Comparison of ENCODE assay signal across 12 cellular contexts in the genomic region with DNA sequence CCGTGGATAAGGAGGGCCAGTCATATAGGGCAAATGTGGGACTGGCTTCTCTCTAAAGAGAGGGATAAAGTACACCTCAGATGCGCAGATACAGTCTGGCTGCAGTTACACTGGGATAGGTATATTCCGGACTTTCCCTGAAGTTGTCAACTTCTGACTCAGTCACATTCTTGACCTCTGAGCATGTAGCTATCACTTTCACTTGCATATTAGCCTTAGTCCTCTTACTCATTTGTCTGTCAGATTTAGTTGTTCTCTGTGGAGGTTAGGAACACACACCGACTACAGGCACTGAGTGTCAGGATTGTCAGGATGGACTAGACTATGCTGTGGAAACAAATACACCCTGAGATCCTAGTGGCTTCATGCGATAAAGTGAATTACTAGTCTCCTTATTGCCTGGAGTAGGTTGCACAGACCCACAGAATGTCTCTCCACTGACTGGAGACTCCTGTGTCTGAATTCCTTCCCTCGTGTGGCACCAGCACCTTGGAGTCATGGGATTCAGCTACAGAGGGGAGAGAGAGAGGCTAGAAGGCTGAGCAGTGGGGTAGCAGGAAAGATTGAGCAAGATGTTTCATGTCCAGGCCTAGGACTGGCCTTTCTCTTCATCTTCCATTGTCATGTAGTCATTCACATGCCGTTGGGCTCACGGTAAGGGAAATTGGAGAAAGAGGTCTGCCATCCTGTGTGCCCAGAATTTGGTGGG.
A peak's percentile ranks its signal among the peaks of the same experiment; 100 is the strongest.
DNase-seq lines count a peak whose midpoint lies in the region; ATAC-seq lines count a peak whose summit lies in the region.
"Had no signal": no experiment of that assay in that cellular context is flagged by ENCODE, and none has a peak within 500 bp of the region (broad histone marks: within the 10 kb centered on the region; RNA-seq: fewer than 3 reads in every experiment).

No MANE protein-coding gene starts in this region.

- ATAC-seq in HG02798 (IDR thresholded peaks at IDR 0.05; ENCODE audit: poor library complexity, unreplicated experiment), result peak; percentile 85
- ATAC-seq: activated CD8-positive, alpha-beta memory T cell treated with anti-CD3 and anti-CD28 coated beads, Interleukin-2, amount 10 ng/mL, durations not matched to agents 7 days and 5 days had no signal

- POLR2A ChIA-PET in activated CD4-positive, alpha-beta T cell treated with anti-CD3 and anti-CD28 coated beads, Interleukin-2, amount 10 ng/mL, durations not matched to agents 7 days and 5 days (lab: Charles Lee), result no interaction called here

- no peaks in the 10 kb centered on the region for H3K27me3 Mint-ChIP-seq in activated CD4-positive, alpha-beta T cell treated with anti-CD3 and anti-CD28 coated beads, Interleukin-2, amount 10 ng/mL, durations not matched to agents 7 days and 5 days
- H3K27me3 Mint-ChIP-seq: activated CD8-positive, alpha-beta memory T cell treated with anti-CD3 and anti-CD28 coated beads, Interleukin-2, amount 10 ng/mL, durations not matched to agents 7 days and 5 days had no signal

- no peaks in the 10 kb centered on the region for H3K36me3 Mint-ChIP-seq in activated CD4-positive, alpha-beta T cell treated with anti-CD3 and anti-CD28 coated beads, Interleukin-2, amount 10 ng/mL, durations not matched to agents 7 days and 5 days (ENCODE audit: low read depth)
- H3K36me3 Mint-ChIP-seq: activated CD8-positive, alpha-beta memory T cell treated with anti-CD3 and anti-CD28 coated beads, Interleukin-2, amount 10 ng/mL, durations not matched to agents 7 days and 5 days had no signal

- CTCF ChIA-PET in activated CD4-positive, alpha-beta T cell treated with anti-CD3 and anti-CD28 coated beads, Interleukin-2, amount 10 ng/mL, durations not matched to agents 7 days and 5 days (lab: Charles Lee), result no interaction called here

- H3K27ac Mint-ChIP-seq in activated CD4-positive, alpha-beta T cell treated with anti-CD3 and anti-CD28 coated beads, Interleukin-2, amount 10 ng/mL, durations not matched to agents 7 days and 5 days, result no peak overlapping the region
- H3K27ac Mint-ChIP-seq: activated CD8-positive, alpha-beta memory T cell treated with anti-CD3 and anti-CD28 coated beads, Interleukin-2, amount 10 ng/mL, durations not matched to agents 7 days and 5 days had no signal

- DNase-seq in Daoy (ENCODE audit: low read depth) (peak; percentile 91), T1000 (lab: John Stamatoyannopoulos, UW) (peak; percentile 24), kidney glomerular epithelial cell (lab: John Stamatoyannopoulos, UW) (peak; percentile 90), NCI-H1436 treated with DMSO at 0.1 percent for 48 hours (lab: John Stamatoyannopoulos, UW) (no peak), activated gamma-delta T cell (lab: John Stamatoyannopoulos, UW) (no peak), activated gamma-delta T cell treated with Interleukin-2 at 50 U/mL for 16 hours (no peak)
- no peak for DNase-seq in activated CD4-positive, alpha-beta T cell treated with anti-CD3 and anti-CD28 coated beads, Interleukin-2, amount 10 ng/mL, durations not matched to agents 7 days and 5 days
- DNase-seq: activated CD8-positive, alpha-beta memory T cell treated with anti-CD3 and anti-CD28 coated beads, Interleukin-2, amount 10 ng/mL, durations not matched to agents 7 days and 5 days; NCI-H1694; Right ventricle myocardium superior; stimulated activated naive CD4-positive, alpha-beta T cell treated with Interleukin-2 at 50 U/mL for 16 hours had no signal

- H3K9me3 Mint-ChIP-seq in activated CD4-positive, alpha-beta T cell treated with anti-CD3 and anti-CD28 coated beads, Interleukin-2, amount 10 ng/mL, durations not matched to agents 7 days and 5 days, result peaks cover 3% of the 10 kb centered on the region

- H3K4me3 Mint-ChIP-seq in activated CD4-positive, alpha-beta T cell treated with anti-CD3 and anti-CD28 coated beads, Interleukin-2, amount 10 ng/mL, durations not matched to agents 7 days and 5 days, result no peak overlapping the region
- H3K4me3 Mint-ChIP-seq: activated CD8-positive, alpha-beta memory T cell treated with anti-CD3 and anti-CD28 coated beads, Interleukin-2, amount 10 ng/mL, durations not matched to agents 7 days and 5 days had no signal

- H3K4me1 Mint-ChIP-seq in activated CD4-positive, alpha-beta T cell treated with anti-CD3 and anti-CD28 coated beads, Interleukin-2, amount 10 ng/mL, durations not matched to agents 7 days and 5 days, result no peaks in the 10 kb centered on the region
- H3K4me1 Mint-ChIP-seq: activated CD8-positive, alpha-beta memory T cell treated with anti-CD3 and anti-CD28 coated beads, Interleukin-2, amount 10 ng/mL, durations not matched to agents 7 days and 5 days had no signal

Comparison
In these comparisons a context has a peak if more than half of its experiments do, and no peak if none do; other contexts are left out.
1. DNase-seq: peak in Daoy (single experiment), T1000 (single experiment) and kidney glomerular epithelial cell (single experiment); none in NCI-H1436 treated with DMSO at 0.1 percent for 48 hours (single experiment), activated gamma-delta T cell (single experiment), activated gamma-delta T cell treated with Interleukin-2 at 50 U/mL for 16 hours (single experiment) and activated CD4-positive, alpha-beta T cell treated with anti-CD3 and anti-CD28 coated beads, Interleukin-2, amount 10 ng/mL, durations not matched to agents 7 days and 5 days (single experiment).